11 cellular contexts compared by ENCODE assay signal in the genomic region with DNA sequence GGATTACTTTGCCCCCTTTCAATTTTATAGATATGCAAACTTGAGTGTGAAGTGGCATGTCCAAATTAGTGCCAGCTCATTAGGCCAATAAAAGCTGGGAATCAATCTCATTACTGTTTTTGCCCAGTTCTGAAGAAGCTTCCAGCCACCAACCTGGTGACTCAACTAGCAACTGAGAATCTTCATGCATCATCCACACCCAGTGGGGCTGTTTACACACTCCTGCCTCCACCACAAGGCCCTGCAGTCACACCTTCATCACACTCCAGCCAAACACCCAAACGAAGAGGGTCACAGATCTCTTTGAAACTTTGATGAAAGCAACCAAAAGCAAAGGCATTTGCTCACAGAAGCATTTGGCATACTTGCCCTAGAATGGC. TPM values are rescaled to one million over a fixed set of nuclear protein-coding genes. Genes with fewer than 3 reads are reported as not detected.
A peak's percentile ranks its signal among the peaks of the same experiment; 100 is the strongest.
DNase-seq lines count a peak whose midpoint lies in the region; ATAC-seq and TF ChIP-seq lines count a peak whose summit lies in the region.
"Had no signal": no experiment of that assay in that cellular context is flagged by ENCODE, and none has a peak within 500 bp of the region (broad histone marks: within the 10 kb centered on the region; RNA-seq: fewer than 3 reads in every experiment).

No MANE protein-coding gene starts in this region.

- no peaks in the 10 kb centered on the region for H3K9me3 Mint-ChIP-seq in mesothelial cell of epicardium

- in situ Hi-C loops in brain microvascular endothelial cell (cut with HindIII; ENCODE audit: low pct_ligation_motif_present, low sequenced_read_pairs): no loop called here

- TF ChIP-seq CTCF in brain microvascular endothelial cell (IDR thresholded peaks at IDR 0.05; ENCODE audit: low read depth, low read length, missing control alignments): no peak
- no peak for TF ChIP-seq CTCF in mesothelial cell of epicardium (IDR thresholded peaks at IDR 0.05; ENCODE audit: unreplicated experiment)

- no peak overlapping the region for H3K4me3 Mint-ChIP-seq in mesothelial cell of epicardium
- H3K4me3 Mint-ChIP-seq: CD8-positive, alpha-beta memory T cell had no signal

- H3K27ac Mint-ChIP-seq in mesothelial cell of epicardium: peak overlapping the region; percentile 16

- peak; percentile 16 for DNase-seq in A172 (ENCODE audit: low spot score)
- peak; percentile 37 for DNase-seq in brain microvascular endothelial cell
- DNase-seq in mesothelial cell of epicardium (ENCODE audit: low spot score in 2 of 2, unreplicated experiment in 2 of 2): no peak
- no peak for DNase-seq in pons (ENCODE audit: low spot score)
- DNase-seq in HuH-7.5 (ENCODE audit: low spot score): no peak
- no peak for DNase-seq in anterior cingulate cortex (lab: John Stamatoyannopoulos, UW)
- DNase-seq: CD8-positive, alpha-beta memory T cell; cerebellar nuclear complex had no signal

- H3K36me3 ChIP-seq in brain microvascular endothelial cell (replicated peaks): no peaks in the 10 kb centered on the region

- no peaks in the 10 kb centered on the region for H3K36me3 Mint-ChIP-seq in mesothelial cell of epicardium
- H3K36me3 Mint-ChIP-seq: CD8-positive, alpha-beta memory T cell had no signal

- ATAC-seq in GM18868 (IDR thresholded peaks at IDR 0.05; ENCODE audit: unreplicated experiment) (peak; percentile 60), HG02678 (IDR thresholded peaks at IDR 0.05; ENCODE audit: unreplicated experiment) (no peak)
- ATAC-seq: SK-N-SH treated with all-trans-retinoic acid at 6 μM for 48 hours had no signal

- peaks cover 32% of the 10 kb centered on the region for H3K4me1 Mint-ChIP-seq in mesothelial cell of epicardium

- peak overlapping the region; percentile 19 for H3K27ac ChIP-seq in brain microvascular endothelial cell

- no peaks in the 10 kb centered on the region for H3K27me3 Mint-ChIP-seq in mesothelial cell of epicardium (ENCODE audit: low read depth)

- no peak overlapping the region for H3K4me3 ChIP-seq in brain microvascular endothelial cell (ENCODE audit: low read depth, low read length)

- no peaks in the 10 kb centered on the region for H3K27me3 ChIP-seq in brain microvascular endothelial cell (replicated peaks)

RNA-seq across cellular contexts. Expression of a gene that starts 41.3 kb away (rescaled TPM):
- total RNA-seq in A172 (2014; rRNA removed; shearing (Covaris generic)): 3.5 and 6.3 TPM in 2 replicates
- 33.2 to 38.3 TPM (median 38.2 TPM) in 3 replicates for total RNA-seq in mesothelial cell of epicardium

Comparison
In these comparisons a context has a peak if more than half of its experiments do, and no peak if none do; other contexts are left out.
1. DNase-seq: peak in A172 (single experiment) and brain microvascular endothelial cell (single experiment); none in mesothelial cell of epicardium (0 of 2), pons (single experiment), HuH-7.5 (single experiment) and anterior cingulate cortex (0 of 58).